Comparison of ENCODE assay signal across 29 cellular contexts in genomic region chr5:103005276-103005675, GRCh38.
"Had no signal": no experiment of that assay in that cellular context is flagged by ENCODE, and none has a peak within 500 bp of the region (broad histone marks: within the 10 kb centered on the region; RNA-seq: fewer than 3 reads in every experiment).

No MANE protein-coding gene starts in this region.

- H3K4me1 ChIP-seq: parathyroid adenoma, psoas muscle, right lobe of liver, sigmoid colon, stomach, tibial nerve, upper lobe of right lung, uterus had no signal

- H3K4me1 Mint-ChIP-seq: naive thymus-derived CD8-positive, alpha-beta T cell; nephron progenitor cell; neural crest cell; stimulated activated effector memory CD8-positive, alpha-beta T cell treated with anti-CD3 and anti-CD28 coated beads, Interleukin-12 subunit alpha, Interleukin-12 subunit beta, amount 100 ng/mL, for 72 hours; stimulated activated naive B cell treated with anti-CD40 and anti-IgM and Interleukin-4, amounts not matched to agents 10 μg/mL and 1 μg/mL and 100 μg/mL, for 72 hours had no signal

- H3K9me3 Mint-ChIP-seq: natural killer cell treated with Interleukin-12 subunit alpha and Interleukin-12 subunit beta and Interleukin-15 and Interleukin-18, amount 100 ng/mL, for 72 hours; nephron progenitor cell; neural crest cell; stimulated activated effector memory CD8-positive, alpha-beta T cell treated with anti-CD3 and anti-CD28 coated beads, Interleukin-12 subunit alpha, Interleukin-12 subunit beta, amount 100 ng/mL, for 72 hours; stimulated activated naive B cell treated with anti-CD40 and anti-IgM and Interleukin-4, amounts not matched to agents 10 μg/mL and 1 μg/mL and 100 μg/mL, for 72 hours; stimulated activated naive CD8-positive, alpha-beta T cell treated with anti-CD3 and anti-CD28 coated beads, Interleukin-15, Interleukin-2, amounts not matched to agents 100 ng/mL and 50 ng/mL, for 24 hours had no signal

- H3K79me2 ChIP-seq: parathyroid adenoma had no signal

- H3K27me3 Mint-ChIP-seq: naive thymus-derived CD8-positive, alpha-beta T cell; natural killer cell treated with Interleukin-12 subunit alpha and Interleukin-12 subunit beta and Interleukin-15 and Interleukin-18, amount 100 ng/mL, for 72 hours; progenitor cell of endocrine pancreas; stimulated activated naive B cell treated with anti-CD40 and anti-IgM and Interleukin-4, amounts not matched to agents 10 μg/mL and 1 μg/mL and 100 μg/mL, for 72 hours; stimulated activated naive CD8-positive, alpha-beta T cell treated with anti-CD3 and anti-CD28 coated beads, Interleukin-15, Interleukin-2, amounts not matched to agents 100 ng/mL and 50 ng/mL, for 24 hours; type B pancreatic cell had no signal

- H3K36me3 ChIP-seq: ovary, right lobe of liver, thoracic aorta, thyroid gland, uterus had no signal

- H3K4me3 ChIP-seq: ovary, psoas muscle, right lobe of liver, sigmoid colon, stomach, thoracic aorta, thyroid gland, tibial nerve, upper lobe of right lung, uterus had no signal

- H3K9me3 ChIP-seq: ovary, psoas muscle, right lobe of liver, sigmoid colon, stomach, thoracic aorta, thyroid gland, tibial nerve, upper lobe of right lung, uterus had no signal

- H3K27ac Mint-ChIP-seq: naive thymus-derived CD8-positive, alpha-beta T cell; natural killer cell treated with Interleukin-12 subunit alpha and Interleukin-12 subunit beta and Interleukin-15 and Interleukin-18, amount 100 ng/mL, for 72 hours; nephron progenitor cell; progenitor cell of endocrine pancreas; stimulated activated effector memory CD8-positive, alpha-beta T cell treated with anti-CD3 and anti-CD28 coated beads, Interleukin-12 subunit alpha, Interleukin-12 subunit beta, amount 100 ng/mL, for 72 hours; stimulated activated naive B cell treated with anti-CD40 and anti-IgM and Interleukin-4, amounts not matched to agents 10 μg/mL and 1 μg/mL and 100 μg/mL, for 72 hours; stimulated activated naive CD8-positive, alpha-beta T cell treated with anti-CD3 and anti-CD28 coated beads, Interleukin-15, Interleukin-2, amounts not matched to agents 100 ng/mL and 50 ng/mL, for 24 hours; type B pancreatic cell had no signal

- H3K4me3 Mint-ChIP-seq: naive thymus-derived CD8-positive, alpha-beta T cell; natural killer cell treated with Interleukin-12 subunit alpha and Interleukin-12 subunit beta and Interleukin-15 and Interleukin-18, amount 100 ng/mL, for 72 hours; nephron progenitor cell; neural crest cell; stimulated activated effector memory CD8-positive, alpha-beta T cell treated with anti-CD3 and anti-CD28 coated beads, Interleukin-12 subunit alpha, Interleukin-12 subunit beta, amount 100 ng/mL, for 72 hours; stimulated activated naive B cell treated with anti-CD40 and anti-IgM and Interleukin-4, amounts not matched to agents 10 μg/mL and 1 μg/mL and 100 μg/mL, for 72 hours; stimulated activated naive CD8-positive, alpha-beta T cell treated with anti-CD3 and anti-CD28 coated beads, Interleukin-15, Interleukin-2, amounts not matched to agents 100 ng/mL and 50 ng/mL, for 24 hours; type B pancreatic cell had no signal

- DNase-seq: naive thymus-derived CD8-positive, alpha-beta T cell; nephron progenitor cell; occipital lobe; ovary; posterior cingulate gyrus; psoas muscle; right cardiac atrium; right lobe of liver; sigmoid colon; small intestine; stimulated activated CD4-positive, alpha-beta T cell treated with anti-CD3 and anti-CD28 coated beads, Interleukin-15, amount 100 ng/mL, for 24 hours; stimulated activated CD4-positive, alpha-beta T cell treated with anti-CD3 and anti-CD28 coated beads, Interleukin-2, amount 100 ng/mL, for 24 hours; stimulated activated CD4-positive, alpha-beta T cell treated with anti-CD3 and anti-CD28 coated beads, Interleukin-2, amount 100 ng/mL, for 48 hours; stimulated activated CD4-positive, alpha-beta T cell treated with anti-CD3 and anti-CD28 coated beads, Interleukin-4, amount 100 ng/mL, for 24 hours; stimulated activated naive B cell treated with anti-CD40 and anti-IgM and Interleukin-4, amounts not matched to agents 10 μg/mL and 1 μg/mL and 100 μg/mL, for 72 hours; stimulated activated naive CD4-positive, alpha-beta T cell treated with Interleukin-2 at 50 U/mL for 16 hours; stomach; thyroid gland; upper lobe of right lung; uterus had no signal

- H3K27ac ChIP-seq: ovary, parathyroid adenoma, psoas muscle, right lobe of liver, sigmoid colon, stomach, thoracic aorta, thyroid gland, tibial nerve, upper lobe of right lung, uterus had no signal

- H3K9ac ChIP-seq: parathyroid adenoma had no signal

- H3K27me3 ChIP-seq: ovary, right lobe of liver, sigmoid colon, stomach, thyroid gland, tibial nerve, upper lobe of right lung, uterus had no signal

- H2AFZ ChIP-seq: parathyroid adenoma had no signal
